In genomic region chr10:88038268-88038667, GRCh38 we compare ENCODE assay signal across 18 cellular contexts.
DNase-seq lines count a peak whose midpoint lies in the region; ATAC-seq, FAIRE-seq and TF ChIP-seq lines count a peak whose summit lies in the region.
"Had no signal": no experiment of that assay in that cellular context is flagged by ENCODE, and none has a peak within 500 bp of the region (broad histone marks: within the 10 kb centered on the region; RNA-seq: fewer than 3 reads in every experiment).

No MANE protein-coding gene starts in this region.

- no peak for ATAC-seq in GM19351 (IDR thresholded peaks at IDR 0.05; ENCODE audit: unreplicated experiment)
- ATAC-seq: HCT116, heart right ventricle, mucosa of descending colon had no signal

- peak; percentile 9 for DNase-seq in AG08395 (ENCODE audit: low spot score)
- DNase-seq in HL-60 (ENCODE audit: low read depth in 1 of 2, low spot score in 1 of 2): peak in 1 of 2 experiments; percentile 47
- no peak for DNase-seq in RCC 7860 (ENCODE audit: low spot score)
- peak; percentile 83 for DNase-seq in fibroblast of mammary gland (ENCODE audit: low read depth)
- no peak for DNase-seq in D341Med (ENCODE audit: low spot score)
- DNase-seq in NK-92 (lab: John Stamatoyannopoulos, UW; ENCODE audit: unreplicated experiment): no peak
- DNase-seq in NCI-H187 (lab: John Stamatoyannopoulos, UW): no peak
- DNase-seq: activated CD4-positive, alpha-beta memory T cell treated with anti-CD3 and anti-CD28 coated beads, Interleukin-2, amount 10 ng/mL, durations not matched to agents 7 days and 5 days; activated effector memory CD4-positive, alpha-beta T cell treated with Interleukin-2 at 50 U/mL for 16 hours; heart right ventricle; mucosa of descending colon; NCI-H1436 treated with DMSO at 0.1 percent for 48 hours; NCI-H526 treated with DMSO at 0.1 percent for 48 hours; upper lobe of left lung had no signal

- FAIRE-seq in RCC 7860 (lab: Jason Lieb, UNC): peak; percentile 52
- FAIRE-seq: HTR-8/SVneo, TTC549 had no signal

- H3K27me3 ChIP-seq in HL-60 (ENCODE audit: insufficient read depth, poor library complexity, severe bottlenecking): no peaks in the 10 kb centered on the region
- H3K27me3 ChIP-seq: heart right ventricle, upper lobe of left lung had no signal

- TF ChIP-seq CTCF in HL-60 (IDR thresholded peaks at IDR 0.05; ENCODE audit: insufficient read depth, low read length): no peak
- no peak for TF ChIP-seq CTCF in fibroblast of mammary gland (conservative IDR thresholded peaks at IDR 0.05; ENCODE audit: control insufficient read depth, insufficient read depth, low read depth, low read length)

- H3K27ac ChIP-seq in HL-60 (replicated peaks): peak overlapping the region; percentile 29
- H3K27ac ChIP-seq: heart right ventricle, upper lobe of left lung had no signal

- H3K4me3 ChIP-seq in HL-60 (replicated peaks; ENCODE audit: insufficient read depth, low read length): no peak overlapping the region
- no peak overlapping the region for H3K4me3 ChIP-seq in fibroblast of mammary gland (ENCODE audit: control insufficient read depth, low read depth, low read length)
- H3K4me3 ChIP-seq: heart right ventricle, mucosa of descending colon, upper lobe of left lung had no signal

Comparison
In these comparisons a context has a peak if more than half of its experiments do, and no peak if none do; other contexts are left out.
1. DNase-seq: peak in AG08395 (single experiment) and fibroblast of mammary gland (single experiment); none in RCC 7860 (single experiment), D341Med (single experiment), NK-92 (single experiment) and NCI-H187 (0 of 2).